ENCODE assay signal across 25 cellular contexts in the genomic region with DNA sequence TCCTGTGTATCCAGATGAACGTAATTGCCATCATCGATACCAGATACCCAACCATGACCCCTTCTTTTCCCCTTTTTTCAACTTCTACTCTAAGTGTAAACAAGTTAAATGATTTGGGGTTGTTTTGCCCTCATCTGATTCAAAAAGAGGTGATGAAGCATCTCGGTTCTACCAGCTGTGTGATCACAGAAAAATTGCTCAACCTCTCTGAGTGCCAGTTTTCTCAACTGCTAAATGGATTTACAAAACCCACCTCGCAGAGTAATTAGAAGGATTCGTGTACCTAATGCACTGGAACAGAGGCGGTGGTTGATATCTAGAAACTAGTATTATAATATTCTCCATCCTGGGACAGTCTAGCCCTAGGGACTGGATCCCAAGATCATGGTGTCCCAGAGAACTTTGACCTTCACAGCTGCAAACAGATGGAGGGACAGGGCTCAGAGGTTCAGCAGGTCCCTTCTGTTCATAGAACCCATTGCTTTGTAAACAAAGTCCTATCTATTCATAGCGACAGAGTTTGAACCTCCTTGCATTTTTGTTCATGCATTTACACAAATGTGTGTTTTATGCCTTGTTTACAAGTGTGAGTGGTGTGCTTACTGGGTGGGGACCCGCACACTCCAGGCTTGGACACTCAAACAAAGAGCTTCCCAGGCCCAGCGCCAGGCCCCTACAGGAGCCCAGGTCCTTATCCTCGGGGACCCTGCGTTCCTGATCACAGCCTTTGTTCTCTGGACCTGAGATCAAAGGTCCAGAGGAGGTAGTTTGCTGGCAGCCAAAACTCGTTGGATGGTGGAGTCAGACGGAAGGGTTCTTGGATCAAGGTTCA. TPM values are rescaled to one million over a fixed set of nuclear protein-coding genes. Genes with fewer than 3 reads are reported as not detected.
"Had no signal": no experiment of that assay in that cellular context is flagged by ENCODE, and none has a peak within 500 bp of the region (broad histone marks: within the 10 kb centered on the region; RNA-seq: fewer than 3 reads in every experiment).

No MANE protein-coding gene starts in this region.

- H3K36me3 ChIP-seq: breast epithelium, esophagus muscularis mucosa, tibial artery had no signal

- H3K27me3 ChIP-seq: breast epithelium, esophagus muscularis mucosa, tibial artery had no signal

- H3K4me1 ChIP-seq: breast epithelium had no signal

- H3K27ac ChIP-seq: breast epithelium, coronary artery, esophagus muscularis mucosa had no signal

- DNase-seq: activated CD4-positive, alpha-beta T cell treated with anti-CD3 and anti-CD28 coated beads, Interleukin-2, amount 50 U/mL, for 48 hours; activated CD8-positive, alpha-beta memory T cell treated with anti-CD3 and anti-CD28 coated beads, Interleukin-2, amount 50 U/mL, for 48 hours; activated naive CD4-positive, alpha-beta T cell; activated T-cell treated with anti-CD3 and anti-CD28 coated beads, Interleukin-2, amount 50 U/mL, for 4 hours; hippocampal formation; naive B cell; stimulated activated CD4-positive, alpha-beta T cell treated with anti-CD3 and anti-CD28 coated beads, Interleukin-1b, Interleukin-23, amount 100 ng/mL, for 48 hours; T-helper 9 cell had no signal

- ATAC-seq: activated T-cell treated with anti-CD3 and anti-CD28 coated beads, Interleukin-2, amount 50 U/mL, for 4 hours; WTC11 had no signal

- H3K9me3 ChIP-seq: breast epithelium, esophagus muscularis mucosa, tibial artery had no signal

- FAIRE-seq: frontal cortex, urothelium cell line had no signal

- H3K4me3 ChIP-seq: breast epithelium, coronary artery, esophagus muscularis mucosa, lung, tibial artery had no signal

RNA-seq across cellular contexts. Expression of a gene that starts 46.4 kb away (rescaled TPM):
- total RNA-seq: activated CD8-positive, alpha-beta memory T cell treated with anti-CD3 and anti-CD28 coated beads for 36 hours; activated T-cell treated with anti-CD3 and anti-CD28 coated beads, Interleukin-2, amount 50 U/mL, for 4 hours; activated T-helper 2 cell treated with anti-CD3 and anti-CD28 coated beads, Interferon-gamma antibody, Interleukin-2, Interleukin-4, amounts not matched to agents 10 μg/mL and 5 μg/mL and 100 μg/mL, durations not matched to agents 14 hours and 24 hours and 36 hours; esophagus muscularis mucosa; mesenteric fat pad; mucosa of gallbladder; osteoblast; posterior vena cava; renal cortical epithelial cell; T-helper 1 cell treated with Interleukin-12 subunit alpha and Interleukin-12 subunit beta and Interleukin-4 antibody, amounts not matched to agents 30 ng/mL and 1 ng/mL, for 36 hours; WTC11 had no signal
- polyA plus RNA-seq: neural cell had no signal
